Comparison of ENCODE assay signal across 1 cellular context in the genomic region with DNA sequence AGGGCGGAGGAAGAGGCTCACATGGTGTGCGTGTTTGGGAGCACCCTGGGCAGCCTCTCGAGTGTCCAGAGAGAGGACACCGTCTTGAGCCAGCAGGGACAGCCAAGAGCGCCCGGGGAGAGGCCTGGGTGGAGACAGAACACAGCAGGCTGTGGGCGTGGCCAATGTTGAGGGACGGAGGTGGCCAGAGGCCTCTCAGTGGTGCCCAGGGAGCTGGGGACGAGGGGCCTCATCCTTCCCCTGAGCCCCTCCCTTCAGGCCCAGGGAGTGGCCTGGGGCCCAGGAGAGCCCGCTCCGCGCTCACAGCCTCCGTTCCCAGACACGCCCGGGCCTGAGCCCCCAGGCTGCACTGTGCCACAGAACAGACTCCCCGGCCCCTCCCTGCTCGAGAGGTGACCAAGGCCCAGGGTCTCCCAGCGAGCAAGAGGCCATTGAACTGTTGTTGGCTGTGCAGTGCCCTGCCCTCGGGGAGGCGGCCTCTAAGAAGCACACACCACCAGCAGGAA.
TF ChIP-seq lines count a peak whose summit lies in the region.

No MANE protein-coding gene starts in this region.

TF ChIP-seq in HCT116, 20 proteins besides CTCF, POLR2A, EP300 and RAD21 (continued from another document):
- TF ChIP-seq, protein P1, sequence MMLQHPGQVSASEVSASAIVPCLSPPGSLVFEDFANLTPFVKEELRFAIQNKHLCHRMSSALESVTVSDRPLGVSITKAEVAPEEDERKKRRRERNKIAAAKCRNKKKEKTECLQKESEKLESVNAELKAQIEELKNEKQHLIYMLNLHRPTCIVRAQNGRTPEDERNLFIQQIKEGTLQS (IDR thresholded peaks at IDR 0.05) = no peak
- no peak for TF ChIP-seq SIN3A (IDR thresholded peaks at IDR 0.05; ENCODE audit: low read depth)
- no peak for TF ChIP-seq ZNF274 (IDR thresholded peaks at IDR 0.05; ENCODE audit: low read depth, low read length)
- TF ChIP-seq EZH2phosphoT487 (IDR thresholded peaks at IDR 0.05; ENCODE audit: borderline replicate concordance) = no peak
